Comparison of ENCODE assay signal across 31 cellular contexts in the genomic region with DNA sequence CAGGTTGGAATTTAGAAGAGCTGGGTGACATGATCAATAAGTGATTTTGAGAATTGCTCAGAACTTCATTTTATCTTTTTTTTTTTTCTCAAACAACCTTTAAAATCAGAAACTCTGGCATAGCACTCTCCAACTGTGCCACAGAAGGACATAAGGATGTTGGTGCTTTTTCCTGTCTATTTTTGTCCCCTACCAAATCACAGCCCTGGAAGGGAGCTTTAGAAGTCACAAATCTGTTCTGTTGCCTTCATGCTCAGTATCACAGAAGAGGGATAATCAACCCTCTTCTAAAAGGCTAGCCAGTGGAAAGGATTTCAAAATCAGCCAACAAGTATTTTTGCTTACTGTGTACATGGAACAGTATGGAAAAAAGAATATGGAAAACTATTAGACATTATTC. TPM values are rescaled to one million over a fixed set of nuclear protein-coding genes. Genes with fewer than 3 reads are reported as not detected.
"Had no signal": no experiment of that assay in that cellular context is flagged by ENCODE, and none has a peak within 500 bp of the region (broad histone marks: within the 10 kb centered on the region; RNA-seq: fewer than 3 reads in every experiment).

No MANE protein-coding gene starts in this region.

- H3K9me3 ChIP-seq: esophagus muscularis mucosa, gastrocnemius medialis had no signal

- ATAC-seq: activated CD4-positive, CD25-positive, alpha-beta regulatory T cell treated with anti-CD3 and anti-CD28 coated beads, Interleukin-2, amount 50 U/mL, for 24 hours; activated CD8-positive, alpha-beta T cell treated with anti-CD3 and anti-CD28 coated beads for 36 hours; activated T-cell treated with anti-CD3 and anti-CD28 coated beads, Interleukin-2, amount 50 U/mL, for 4 hours; activated T-helper 17 cell treated with anti-CD3 and anti-CD28 coated beads, Interleukin-2, amount 50 U/mL, for 72 hours; effector memory CD8-positive, alpha-beta T cell; foreskin keratinocyte; gastrocnemius medialis had no signal

- H3K4me1 ChIP-seq: gastrocnemius medialis had no signal

- H3K4me3 ChIP-seq: esophagus muscularis mucosa, gastrocnemius medialis had no signal

- H3K27me3 ChIP-seq: brain microvascular endothelial cell, esophagus muscularis mucosa, foreskin keratinocyte, gastrocnemius medialis had no signal

- H3K36me3 ChIP-seq: brain microvascular endothelial cell, esophagus muscularis mucosa, gastrocnemius medialis, WERI-Rb-1 had no signal

- FAIRE-seq: astrocyte, bronchial epithelial cell, colon, TTC549 had no signal

- DNase-seq: activated B cell treated with CpG ODN at 0.5 μM for 24 hours; activated CD4-positive, alpha-beta T cell treated with anti-CD3 and anti-CD28 coated beads for 48 hours; activated CD4-positive, alpha-beta T cell treated with anti-CD3 and anti-CD28 coated beads, Interleukin-2, amount 50 U/mL, for 1 hour; activated CD4-positive, alpha-beta T cell treated with anti-CD3 and anti-CD28 coated beads, Interleukin-2, amount 50 U/mL, for 48 hours; activated CD8-positive, alpha-beta memory T cell treated with anti-CD3 and anti-CD28 coated beads for 24 hours; activated CD8-positive, alpha-beta T cell treated with anti-CD3 and anti-CD28 coated beads for 36 hours; activated effector memory CD4-positive, alpha-beta T cell treated with Interleukin-2 at 50 U/mL for 16 hours; activated gamma-delta T cell treated with Interleukin-2 at 50 U/mL for 16 hours; activated naive CD4-positive, alpha-beta T cell treated with anti-CD3 and anti-CD28 coated beads, Interleukin-2, amount 50 U/mL, for 16 hours; activated naive CD4-positive, alpha-beta T cell treated with Interleukin-2 at 50 U/mL for 16 hours; activated T-cell treated with anti-CD3 and anti-CD28 coated beads, Interleukin-2, amount 50 U/mL, for 4 hours; amniotic stem cell; anterior cingulate cortex; brain microvascular endothelial cell; caudate nucleus; cortex of kidney; dermis blood vessel endothelial cell; effector CD4-positive, alpha-beta T cell; effector memory CD8-positive, alpha-beta T cell; erythroblast; foreskin keratinocyte; gastrocnemius medialis; T-helper 2 cell; WERI-Rb-1 had no signal

- H3K27ac ChIP-seq: brain microvascular endothelial cell, esophagus muscularis mucosa, foreskin keratinocyte, gastrocnemius medialis, WERI-Rb-1 had no signal

RNA-seq across cellular contexts. Expression of gene NRP1, which starts 14.8 kb away (rescaled TPM):
- total RNA-seq: activated B cell treated with CpG ODN at 0.5 μM for 24 hours had no signal
